In genomic region chr12:105445261-105446015, GRCh38 we compare ENCODE assay signal across 14 cellular contexts.
DNase-seq lines count a peak whose midpoint lies in the region; ATAC-seq and TF ChIP-seq lines count a peak whose summit lies in the region.
"Had no signal": no experiment of that assay in that cellular context is flagged by ENCODE, and none has a peak within 500 bp of the region (broad histone marks: within the 10 kb centered on the region; RNA-seq: fewer than 3 reads in every experiment).

No MANE protein-coding gene starts in this region.

- no peaks in the 10 kb centered on the region for H3K27me3 ChIP-seq in PC-3 (ENCODE audit: low read length)
- H3K27me3 ChIP-seq: tibial artery had no signal

- H3K27me3 Mint-ChIP-seq in stimulated activated naive B cell treated with anti-CD40 and anti-IgM and Interleukin-4, amounts not matched to agents 10 μg/mL and 1 μg/mL and 100 μg/mL, for 72 hours = peaks cover 16 to 35% of the 10 kb centered on the region in 2 donors

- BruUV-seq in PC-3 (replicated peaks; lab: Mats Ljungman, UMichigan) = no TSS peak

- CTCF ChIA-PET in PC-3 (lab: Charles Lee) = no interaction called here

- H4K20me1 ChIP-seq in PC-3 (ENCODE audit: low read length) = no peaks in the 10 kb centered on the region

- no peaks in the 10 kb centered on the region for H3K36me3 ChIP-seq in PC-3 (ENCODE audit: low read depth, low read length)
- H3K36me3 ChIP-seq: tibial artery had no signal

- H3K36me3 Mint-ChIP-seq in stimulated activated naive B cell treated with anti-CD40 and anti-IgM and Interleukin-4, amounts not matched to agents 10 μg/mL and 1 μg/mL and 100 μg/mL, for 72 hours = no peaks in the 10 kb centered on the region
- H3K36me3 Mint-ChIP-seq: CD4-positive, alpha-beta memory T cell had no signal

- peaks cover 19% of the 10 kb centered on the region for H3K4me1 ChIP-seq in PC-3 (ENCODE audit: insufficient read depth, low read length)
- H3K4me1 ChIP-seq: tibial artery had no signal

- H3K79me2 ChIP-seq in PC-3 (ENCODE audit: low read length) = no peaks in the 10 kb centered on the region

- no peaks in the 10 kb centered on the region for H3F3A ChIP-seq in PC-3 (ENCODE audit: low read length, unreplicated experiment)

- H3K27ac ChIP-seq in PC-3 (ENCODE audit: low read length) = 0 out of 2 replicates have a peak overlapping the region, but pooled peaks have one; percentile 1
- H3K27ac ChIP-seq in epithelial cell of prostate = peak overlapping the region; percentile 74
- H3K27ac ChIP-seq: tibial artery had no signal

- ATAC-seq in PC-3 (peak; percentile 85), HG03039 (IDR thresholded peaks at IDR 0.05; ENCODE audit: unreplicated experiment) (no peak)
- no peak for ATAC-seq in stimulated activated naive B cell treated with anti-CD40 and anti-IgM and Interleukin-4, amounts not matched to agents 10 μg/mL and 1 μg/mL and 100 μg/mL, for 72 hours (replicated peaks)

- intact Hi-C loops in PC-3 (cut with micrococcal nuclease) = no loop called here

- H3K9ac ChIP-seq in PC-3 (ENCODE audit: low read length) = no peak overlapping the region

- H3K4me1 Mint-ChIP-seq in stimulated activated naive B cell treated with anti-CD40 and anti-IgM and Interleukin-4, amounts not matched to agents 10 μg/mL and 1 μg/mL and 100 μg/mL, for 72 hours = peaks cover 0 to 2% of the 10 kb centered on the region in 2 donors
- H3K4me1 Mint-ChIP-seq: CD4-positive, alpha-beta memory T cell; central memory CD8-positive, alpha-beta T cell had no signal

- no peak overlapping the region for H3K27ac Mint-ChIP-seq in stimulated activated naive B cell treated with anti-CD40 and anti-IgM and Interleukin-4, amounts not matched to agents 10 μg/mL and 1 μg/mL and 100 μg/mL, for 72 hours
- H3K27ac Mint-ChIP-seq: CD4-positive, alpha-beta memory T cell; nephron progenitor cell had no signal

- POLR2A ChIA-PET in PC-3 (lab: Charles Lee; ENCODE audit: unreplicated experiment) = no interaction called here

- H3K4me3 ChIP-seq in PC-3 (ENCODE audit: low read length) = no peak overlapping the region
- H3K4me3 ChIP-seq: tibial artery had no signal

- no peak overlapping the region for H2AFZ ChIP-seq in PC-3 (ENCODE audit: low read length)

- TF ChIP-seq CTCF in PC-3 (conservative IDR thresholded peaks at IDR 0.05; ENCODE audit: low read depth, low read length) = no peak

- DNase-seq in ELR (ENCODE audit: low read depth) (peak; percentile 41), PC-3 (peak; percentile 69), epithelial cell of prostate (ENCODE audit: low read depth, low spot score) (no peak), non-pigmented ciliary epithelial cell (ENCODE audit: low read depth) (peak; percentile 43), NCI-H524 (lab: John Stamatoyannopoulos, UW) (no peak), 8988T (no peak)
- no peak for DNase-seq in stimulated activated naive B cell treated with anti-CD40 and anti-IgM and Interleukin-4, amounts not matched to agents 10 μg/mL and 1 μg/mL and 100 μg/mL, for 72 hours
- DNase-seq: CD4-positive, alpha-beta memory T cell; hypothalamus; nephron progenitor cell; T-helper 2 cell; tibial artery had no signal

- peak overlapping the region; percentile 31 for H3K4me2 ChIP-seq in PC-3 (ENCODE audit: low read length)

- no peaks in the 10 kb centered on the region for H3K9me3 Mint-ChIP-seq in stimulated activated naive B cell treated with anti-CD40 and anti-IgM and Interleukin-4, amounts not matched to agents 10 μg/mL and 1 μg/mL and 100 μg/mL, for 72 hours
- H3K9me3 Mint-ChIP-seq: central memory CD8-positive, alpha-beta T cell had no signal

- H3K4me3 Mint-ChIP-seq in stimulated activated naive B cell treated with anti-CD40 and anti-IgM and Interleukin-4, amounts not matched to agents 10 μg/mL and 1 μg/mL and 100 μg/mL, for 72 hours = no peak overlapping the region
- H3K4me3 Mint-ChIP-seq: CD4-positive, alpha-beta memory T cell; central memory CD8-positive, alpha-beta T cell; nephron progenitor cell had no signal

- H3K9me3 ChIP-seq in PC-3 (ENCODE audit: low read length) = no peaks in the 10 kb centered on the region
- H3K9me3 ChIP-seq: tibial artery had no signal

- no peaks in the 10 kb centered on the region for H3K9me2 ChIP-seq in PC-3 (replicated peaks; ENCODE audit: low read length)

Comparison
In these comparisons a context has a peak if more than half of its experiments do, and no peak if none do; other contexts are left out.
1. DNase-seq: peak in ELR (single experiment), PC-3 (single experiment) and non-pigmented ciliary epithelial cell (single experiment); none in epithelial cell of prostate (single experiment), NCI-H524 (0 of 2), 8988T (single experiment) and stimulated activated naive B cell treated with anti-CD40 and anti-IgM and Interleukin-4, amounts not matched to agents 10 μg/mL and 1 μg/mL and 100 μg/mL, for 72 hours (single experiment).